ENCODE assay signal across 8 cellular contexts in genomic region chr18:3247243-3248061, GRCh38. TPM values are rescaled to one million over a fixed set of nuclear protein-coding genes. Genes with fewer than 3 reads are reported as not detected.
DNase-seq lines count a peak whose midpoint lies in the region; TF ChIP-seq lines count a peak whose summit lies in the region.

Gene MYL12A (plus strand): TSS chr18:3247801. CDS start chr18:3253248, 5,447 bp downstream.

- H3T11ph ChIP-seq in H9 (ENCODE audit: low read length), result peak within 1 kb of the TSS; percentile 99

- DNase-seq in ELR (ENCODE audit: low read depth), result peak; percentile 98
- peak; percentile 99 for DNase-seq in H9
- DNase-seq in MG63, result peak; percentile 98
- DNase-seq in SHP77 treated with DMSO at 0.1 percent for 48 hours (lab: John Stamatoyannopoulos, UW), result peak; percentile 93
- peak; percentile 96 for DNase-seq in activated effector memory CD4-positive, alpha-beta T cell treated with anti-CD3 and anti-CD28 coated beads, Interleukin-2, amount 50 U/mL, for 16 hours
- DNase-seq in fibroblast of pulmonary artery (ENCODE audit: low read depth), result peak; percentile 99

- H4K8ac ChIP-seq in H9 (replicated peaks; ENCODE audit: insufficient read length, low read depth, low read length), result no peak within 1 kb of the TSS

- H3K27ac Mint-ChIP-seq in H9 (peak within 1 kb of the TSS; percentile 99 to 100 (median 100)), nephron (peak within 1 kb of the TSS; percentile 100)
- peak within 1 kb of the TSS; percentile 97 for H3K27ac Mint-ChIP-seq in stimulated activated naive CD8-positive, alpha-beta T cell treated with anti-CD3 and anti-CD28 coated beads, Interleukin-15, Interleukin-2, amounts not matched to agents 100 ng/mL and 50 ng/mL, for 24 hours

- no peak within 1 kb of the TSS for H2AK5ac ChIP-seq in H9 (ENCODE audit: insufficient read length, low read length)

- H3K4ac ChIP-seq in H9 (ENCODE audit: low read depth, low read length), result peak within 1 kb of the TSS; percentile 24; the same call in 1 of the 2 replicates

- H3K9ac ChIP-seq in H9 (ENCODE audit: extremely low read depth, insufficient read length, low read length), result peak within 1 kb of the TSS; percentile 94

- H3K9me3 ChIP-seq in H9 (ENCODE audit: control insufficient read depth, low read depth, low read length) (no peaks in the 10 kb centered on the region), MG63 (no peaks in the 10 kb centered on the region)

- peak within 1 kb of the TSS; percentile 43 for H2AFZ ChIP-seq in H9 (ENCODE audit: low read length)

- no peak for TF ChIP-seq CTCF in H9 (conservative IDR thresholded peaks at IDR 0.05)
- no peak for TF ChIP-seq CTCF in fibroblast of pulmonary artery (IDR thresholded peaks at IDR 0.05; ENCODE audit: low read length, missing control alignments)
- TF ChIP-seq CTCF in nephron (IDR thresholded peaks at IDR 0.05; ENCODE audit: unreplicated experiment in 3 of 3), result no peak

- H2BK20ac ChIP-seq in H9 (ENCODE audit: low read depth, low read length, poor library complexity, severe bottlenecking), result peak within 1 kb of the TSS; percentile 86

- peaks cover 10% of the 10 kb centered on the region for H3K23me2 ChIP-seq in H9 (ENCODE audit: insufficient read length, low read depth, low read length, poor library complexity, severe bottlenecking)

- H4K20me1 ChIP-seq in H9 (ENCODE audit: control insufficient read depth, insufficient read depth, insufficient read length), result no peaks in the 10 kb centered on the region

- H3K27ac ChIP-seq in H9 (ENCODE audit: insufficient read length, low read depth, low read length), result peak within 1 kb of the TSS; percentile 29

- peaks cover 20% of the 10 kb centered on the region; the same call in 1 of the 2 replicates for H3K79me2 ChIP-seq in H9 (ENCODE audit: insufficient read depth, low read length)

- H3K79me1 ChIP-seq in H9 (ENCODE audit: insufficient read depth, low read depth, low read length, poor library complexity, severe bottlenecking), result no peaks in the 10 kb centered on the region

- peak within 1 kb of the TSS; percentile 50 for H3K56ac ChIP-seq in H9 (ENCODE audit: insufficient read length, low read depth, low read length)

- H3K4me3 ChIP-seq in MG63 (peak within 1 kb of the TSS; percentile 100), fibroblast of pulmonary artery (replicated peaks; ENCODE audit: low read depth, low read length) (peak within 1 kb of the TSS; percentile 91)

- H3K27me3 Mint-ChIP-seq in H9 (ENCODE audit: low read depth) (no peaks in the 10 kb centered on the region), nephron (ENCODE audit: low read depth) (no peaks in the 10 kb centered on the region)
- H3K27me3 Mint-ChIP-seq in stimulated activated naive CD8-positive, alpha-beta T cell treated with anti-CD3 and anti-CD28 coated beads, Interleukin-15, Interleukin-2, amounts not matched to agents 100 ng/mL and 50 ng/mL, for 24 hours, result no peaks in the 10 kb centered on the region

- H2BK12ac ChIP-seq in H9 (ENCODE audit: insufficient read length, low read depth, low read length), result peak within 1 kb of the TSS; percentile 89

- peaks cover 45% of the 10 kb centered on the region for H3K36me3 ChIP-seq in MG63

- peak within 1 kb of the TSS; percentile 97 for H3K14ac ChIP-seq in H9 (ENCODE audit: insufficient read depth, low read length)

- H3K36me3 Mint-ChIP-seq in H9 (ENCODE audit: insufficient read depth in 1 of 3, low read depth in 3 of 3) (peaks cover 6 to 15% (median 13%) of the 10 kb centered on the region in 3 experiments; a peak in 6 of 7 replicates), nephron (ENCODE audit: low read depth) (peaks cover 15% of the 10 kb centered on the region)
- peaks cover 30% of the 10 kb centered on the region for H3K36me3 Mint-ChIP-seq in stimulated activated naive CD8-positive, alpha-beta T cell treated with anti-CD3 and anti-CD28 coated beads, Interleukin-15, Interleukin-2, amounts not matched to agents 100 ng/mL and 50 ng/mL, for 24 hours (ENCODE audit: low read depth)

- H2BK15ac ChIP-seq in H9 (ENCODE audit: low read depth, low read length), result no peak within 1 kb of the TSS

- peak within 1 kb of the TSS; percentile 94 for H3K18ac ChIP-seq in H9 (ENCODE audit: insufficient read length, low read depth, low read length)

- no peak within 1 kb of the TSS for H3K23ac ChIP-seq in H9 (ENCODE audit: insufficient read length, low read depth, low read length)

- H4K91ac ChIP-seq in H9 (ENCODE audit: insufficient read length, low read depth, low read length), result no peak within 1 kb of the TSS

- peak within 1 kb of the TSS; percentile 33 for H4K5ac ChIP-seq in H9 (ENCODE audit: insufficient read length, low read depth, low read length)

- H3K4me3 Mint-ChIP-seq in H9, result peak within 1 kb of the TSS; percentile 84 to 91
- peak within 1 kb of the TSS; percentile 84 to 93 (median 89) for H3K4me3 Mint-ChIP-seq in nephron
- H3K4me3 Mint-ChIP-seq in stimulated activated naive CD8-positive, alpha-beta T cell treated with anti-CD3 and anti-CD28 coated beads, Interleukin-15, Interleukin-2, amounts not matched to agents 100 ng/mL and 50 ng/mL, for 24 hours, result peak within 1 kb of the TSS; percentile 95

- peaks cover 26% of the 10 kb centered on the region in 2 experiments for H3K4me1 Mint-ChIP-seq in H9
- H3K4me1 Mint-ChIP-seq in nephron, result peaks cover 28% of the 10 kb centered on the region
- peaks cover 54% of the 10 kb centered on the region for H3K4me1 Mint-ChIP-seq in stimulated activated naive CD8-positive, alpha-beta T cell treated with anti-CD3 and anti-CD28 coated beads, Interleukin-15, Interleukin-2, amounts not matched to agents 100 ng/mL and 50 ng/mL, for 24 hours (ENCODE audit: low read depth)

- H3K9me3 Mint-ChIP-seq in H9 (peaks cover 4% of the 10 kb centered on the region in 2 experiments; a peak in 4 of 5 replicates), nephron (no peaks in the 10 kb centered on the region)
- H3K9me3 Mint-ChIP-seq in stimulated activated naive CD8-positive, alpha-beta T cell treated with anti-CD3 and anti-CD28 coated beads, Interleukin-15, Interleukin-2, amounts not matched to agents 100 ng/mL and 50 ng/mL, for 24 hours, result no peaks in the 10 kb centered on the region

- H3K27me3 ChIP-seq in H9 (ENCODE audit: insufficient read depth, low read length) (no peaks in the 10 kb centered on the region), MG63 (no peaks in the 10 kb centered on the region)

- no peaks in the 10 kb centered on the region for H3K4me1 ChIP-seq in H9 (ENCODE audit: insufficient read depth, low read length)

- H2BK5ac ChIP-seq in H9 (ENCODE audit: insufficient read length, low read length), result peak within 1 kb of the TSS; percentile 84

- H2BK120ac ChIP-seq in H9 (ENCODE audit: low read depth, low read length, poor library complexity, severe bottlenecking), result peak within 1 kb of the TSS; percentile 81

- WGBS in H9 (ENCODE audit: extremely low coverage, insufficient read length, low lambda C conversion rate), result no CpG with 5 or more reads among the region's 65 CpGs

- H3K4me2 ChIP-seq in H9 (ENCODE audit: insufficient read depth, insufficient read length, low read length), result peak within 1 kb of the TSS; percentile 60

RNA-seq across cellular contexts. Expression of gene MYL12A, which starts in this region (rescaled TPM):
- total RNA-seq in H9 (2021), result 279 and 284 TPM in 2 replicates
- total RNA-seq in MG63 (2014; rRNA removed; shearing (Covaris generic); ENCODE audit: low replicate concordance), result 750 and 1,020 TPM in 2 replicates

Comparison
In these comparisons a context has a peak if more than half of its experiments do, and no peak if none do; other contexts are left out.
1. Peak in every context shown above with its lines: DNase-seq, H3K4me3 ChIP-seq and H3K27ac ChIP-seq.